ENCODE assay signal across 8 cellular contexts in the genomic region with DNA sequence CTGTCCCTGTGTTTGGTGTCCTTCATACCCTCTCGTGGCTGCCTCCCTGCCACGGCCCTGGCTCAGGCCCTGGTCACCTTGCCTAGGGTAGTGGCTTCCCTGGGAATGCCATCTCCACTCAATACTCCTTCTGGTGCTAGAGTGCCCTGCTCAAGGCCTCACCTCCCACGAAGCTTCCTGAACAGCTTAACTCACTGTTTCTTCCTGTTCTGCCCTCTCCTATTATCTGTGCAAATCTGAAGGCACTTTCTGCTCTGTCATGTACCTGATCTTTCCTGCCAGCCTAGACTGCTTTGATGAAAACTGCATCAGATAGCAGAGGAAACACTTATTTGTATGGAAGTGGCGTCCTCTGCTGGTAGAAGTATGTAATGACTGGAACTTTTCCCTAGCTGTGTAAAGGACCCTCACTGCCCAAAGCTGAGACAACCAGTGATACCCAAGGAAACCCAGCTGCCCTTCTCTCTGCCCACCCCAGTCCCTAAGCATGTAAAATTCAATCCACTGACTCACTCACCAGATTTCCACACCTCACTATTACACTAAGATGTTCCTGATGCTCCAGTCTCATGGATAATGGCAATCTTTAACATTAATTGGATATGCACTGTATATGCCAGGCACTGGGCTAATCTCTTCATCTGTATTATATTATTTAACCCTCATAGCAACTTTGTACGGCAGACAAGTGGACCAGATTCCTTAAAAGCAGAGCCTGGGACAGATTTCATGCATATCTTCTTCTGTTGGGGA. TPM values are rescaled to one million over a fixed set of nuclear protein-coding genes. Genes with fewer than 3 reads are reported as not detected.
DNase-seq lines count a peak whose midpoint lies in the region; ATAC-seq and TF ChIP-seq lines count a peak whose summit lies in the region.

No MANE protein-coding gene starts in this region.

- DNase-seq in AG09309 (ENCODE audit: low read depth), result peak; percentile 46
- peak; percentile 76 for DNase-seq in GM10266 (ENCODE audit: extremely low spot score)
- peak; percentile 70 for DNase-seq in NCI-H146 treated with DMSO at 0.1 percent for 48 hours (lab: John Stamatoyannopoulos, UW; ENCODE audit: unreplicated experiment)
- DNase-seq in SKM-1 (lab: John Stamatoyannopoulos, UW; ENCODE audit: unreplicated experiment), result peak; percentile 91
- DNase-seq in coronary artery (ENCODE audit: low spot score), result no peak
- no peak for DNase-seq in mesothelial cell of epicardium (ENCODE audit: low spot score in 2 of 2, unreplicated experiment in 2 of 2)

- H3K27ac ChIP-seq in coronary artery, result peak overlapping the region in 1 of 2 donors; percentile 44

- H3K27me3 Mint-ChIP-seq in mesothelial cell of epicardium (ENCODE audit: low read depth), result no peaks in the 10 kb centered on the region

- no peaks in the 10 kb centered on the region for H3K36me3 Mint-ChIP-seq in mesothelial cell of epicardium

- peak; percentile 90 for TF ChIP-seq CTCF in AG09309 (IDR thresholded peaks at IDR 0.05; ENCODE audit: control insufficient read depth, insufficient read depth, low read depth, low read length, missing control alignments)
- TF ChIP-seq CTCF in GM10266 (IDR thresholded peaks at IDR 0.05; ENCODE audit: control insufficient read depth, insufficient read depth, low read depth, missing control alignments), result peak; percentile 80
- TF ChIP-seq CTCF in coronary artery (IDR thresholded peaks at IDR 0.05), result peak; percentile 89
- TF ChIP-seq CTCF in mesothelial cell of epicardium (IDR thresholded peaks at IDR 0.05; ENCODE audit: unreplicated experiment), result peak; percentile 98

- H3K4me3 ChIP-seq in AG09309 (ENCODE audit: control insufficient read depth, low read depth, low read length), result no peak overlapping the region
- no peak overlapping the region for H3K4me3 ChIP-seq in coronary artery

- ATAC-seq in HG03159 (IDR thresholded peaks at IDR 0.05; ENCODE audit: unreplicated experiment), result no peak
- no peak for ATAC-seq in HG03520 (IDR thresholded peaks at IDR 0.05; ENCODE audit: unreplicated experiment)

- peaks cover 40% of the 10 kb centered on the region for H3K4me1 Mint-ChIP-seq in mesothelial cell of epicardium

- no peak overlapping the region for H3K27ac Mint-ChIP-seq in mesothelial cell of epicardium

- H3K4me3 Mint-ChIP-seq in mesothelial cell of epicardium, result no peak overlapping the region

- no peaks in the 10 kb centered on the region for H3K9me3 Mint-ChIP-seq in mesothelial cell of epicardium

RNA-seq across cellular contexts. Expression of a gene that starts 36.2 kb away (rescaled TPM):
- total RNA-seq in mesothelial cell of epicardium, result 186 to 192 TPM (median 191 TPM) in 3 replicates

RNA-seq across cellular contexts. Expression of a gene that starts 39.6 kb away (rescaled TPM):
- 0.13 to 0.18 TPM in 2 of 3 replicates, not detected in the other for total RNA-seq in mesothelial cell of epicardium

Comparison
In these comparisons a context has a peak if more than half of its experiments do, and no peak if none do; other contexts are left out.
1. DNase-seq: peak in AG09309 (single experiment), GM10266 (single experiment), NCI-H146 treated with DMSO at 0.1 percent for 48 hours (single experiment) and SKM-1 (single experiment); none in coronary artery (single experiment) and mesothelial cell of epicardium (0 of 2).
2. Peak in every context shown above with its lines, with median percentiles within 50 percentile points of each other: CTCF ChIP-seq.